In the genomic region with DNA sequence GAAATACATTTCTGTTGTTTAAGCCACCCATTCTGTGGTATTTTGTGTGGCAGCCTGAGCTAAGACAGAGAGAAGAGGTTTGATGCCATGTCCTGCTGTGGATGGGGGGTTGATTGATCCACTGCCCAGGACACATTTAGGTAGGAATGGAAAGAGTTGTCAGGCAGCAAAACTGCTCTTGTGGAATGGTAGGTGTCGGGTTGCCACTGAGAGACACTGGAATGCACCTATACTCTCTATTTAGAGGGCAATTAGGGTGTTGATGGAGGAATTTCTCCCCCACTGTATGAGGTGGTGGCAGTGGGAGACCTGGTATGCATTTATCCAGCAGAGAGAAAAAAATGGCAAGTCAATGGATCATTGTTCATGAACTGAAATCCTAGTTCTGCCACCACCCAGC, we compare ENCODE assay signal across 1 cellular context.
TF ChIP-seq lines count a peak whose summit lies in the region.

No MANE protein-coding gene starts in this region.

TF ChIP-seq in H1, 55 proteins besides CTCF, POLR2A, EP300 and RAD21:
- TF ChIP-seq CBX5 (IDR thresholded peaks at IDR 0.05; ENCODE audit: low read depth, low read length) (no peak), RNF2 (IDR thresholded peaks at IDR 0.05; ENCODE audit: borderline replicate concordance, low read depth, low read length, missing control alignments, poor library complexity, severe bottlenecking) (no peak), PHF8 (conservative IDR thresholded peaks at IDR 0.05; ENCODE audit: low read depth, low read length) (no peak), TEAD4 (IDR thresholded peaks at IDR 0.05; ENCODE audit: low read depth, low read length) (peak; percentile 45; the same call in 1 of the 2 replicates), NANOG (IDR thresholded peaks at IDR 0.05; ENCODE audit: insufficient read depth, low read depth, low read length, poor library complexity, severe bottlenecking) (no peak), YY1 (IDR thresholded peaks at IDR 0.05; ENCODE audit: low read depth, low read length) (no peak), SP1 (IDR thresholded peaks at IDR 0.05; ENCODE audit: low read depth, low read length) (0 out of 2 replicates have a peak, but pooled peaks have one; percentile 31)
